ENCODE assay signal across 8 cellular contexts in genomic region chr12:57590892-57591566, GRCh38. TPM values are rescaled to one million over a fixed set of nuclear protein-coding genes. Genes with fewer than 3 reads are reported as not detected.
DNase-seq lines count a peak whose midpoint lies in the region; ATAC-seq and FAIRE-seq lines count a peak whose summit lies in the region.

PIP4K2C (plus strand) TSS chr12:57591192; CDS start chr12:57591290, 98 bp downstream.

- DNase-seq in DMS53 (lab: John Stamatoyannopoulos, UW) (peak; percentile 97), RCC 7860 (ENCODE audit: low spot score) (peak; percentile 57), fibroblast of gingiva (ENCODE audit: low read depth) (peak; percentile 22)
- peak; percentile 77 for DNase-seq in activated T-helper 1 cell treated with anti-CD3 and anti-CD28 coated beads, Interleukin-12 subunit alpha, Interleukin-12 subunit beta, Interleukin-2, Interleukin-4 antibody, amounts not matched to agents 30 ng/mL and 10 ng/mL and 1 ng/mL, durations not matched to agents 14 hours and 24 hours and 36 hours (ENCODE audit: low spot score)
- peak; percentile 49 to 79 (median 65) for DNase-seq in naive thymus-derived CD4-positive, alpha-beta T cell

- H3K36me3 Mint-ChIP-seq in IgD-negative memory B cell = peaks cover 5% of the 10 kb centered on the region
- peaks cover 10% of the 10 kb centered on the region for H3K36me3 Mint-ChIP-seq in activated T-helper 1 cell treated with anti-CD3 and anti-CD28 coated beads, Interleukin-12 subunit alpha, Interleukin-12 subunit beta, Interleukin-2, Interleukin-4 antibody, amounts not matched to agents 30 ng/mL and 10 ng/mL and 1 ng/mL, durations not matched to agents 14 hours and 24 hours and 36 hours (ENCODE audit: low read depth)
- peaks cover 0 to 10% (median 0%) of the 10 kb centered on the region in 5 donors for H3K36me3 Mint-ChIP-seq in naive thymus-derived CD4-positive, alpha-beta T cell
- peaks cover 9% of the 10 kb centered on the region for H3K36me3 Mint-ChIP-seq in stimulated activated memory B cell treated with anti-CD40 and anti-IgM and Interleukin-4, amounts not matched to agents 10 μg/mL and 1 μg/mL and 100 μg/mL, for 72 hours

- H3K4me1 Mint-ChIP-seq in IgD-negative memory B cell = peaks cover 16 to 21% (median 20%) of the 10 kb centered on the region in 3 donors
- peaks cover 31% of the 10 kb centered on the region for H3K4me1 Mint-ChIP-seq in activated T-helper 1 cell treated with anti-CD3 and anti-CD28 coated beads, Interleukin-12 subunit alpha, Interleukin-12 subunit beta, Interleukin-2, Interleukin-4 antibody, amounts not matched to agents 30 ng/mL and 10 ng/mL and 1 ng/mL, durations not matched to agents 14 hours and 24 hours and 36 hours (ENCODE audit: low read depth)
- H3K4me1 Mint-ChIP-seq in naive thymus-derived CD4-positive, alpha-beta T cell = peaks cover 24 to 35% (median 26%) of the 10 kb centered on the region in 7 donors
- peaks cover 24% of the 10 kb centered on the region for H3K4me1 Mint-ChIP-seq in stimulated activated memory B cell treated with anti-CD40 and anti-IgM and Interleukin-4, amounts not matched to agents 10 μg/mL and 1 μg/mL and 100 μg/mL, for 72 hours

- peak within 1 kb of the TSS; percentile 76 for H3K27ac ChIP-seq in naive thymus-derived CD4-positive, alpha-beta T cell (ENCODE audit: low read depth, low read length)

- ATAC-seq in GM21529 (IDR thresholded peaks at IDR 0.05; ENCODE audit: unreplicated experiment) = peak; percentile 96
- peak; percentile 95 for ATAC-seq in naive thymus-derived CD4-positive, alpha-beta T cell
- peak; percentile 98 for ATAC-seq in stimulated activated memory B cell treated with anti-CD40 and anti-IgM and Interleukin-4, amounts not matched to agents 10 μg/mL and 1 μg/mL and 100 μg/mL, for 72 hours

- CTCF ChIA-PET in naive thymus-derived CD4-positive, alpha-beta T cell (lab: Charles Lee) = interaction anchor here (0.6 to 1.1 kb wide), 3 partner anchors 8 to 70 kb away, joined by 3 to 4 read pairs (median 3); partner anchors contain the start of gene DDIT3

- intact Hi-C loops in activated T-helper 1 cell treated with anti-CD3 and anti-CD28 coated beads, Interleukin-12 subunit alpha, Interleukin-12 subunit beta, Interleukin-2, Interleukin-4 antibody, amounts not matched to agents 30 ng/mL and 10 ng/mL and 1 ng/mL, durations not matched to agents 14 hours and 24 hours and 36 hours (cut with micrococcal nuclease) = loop anchor here (1.0 to 5.0 kb wide), 7 partner anchors 8 to 114 kb away; partner anchors contain the start of genes ARHGAP9, DCTN2, DTX3 and MBD6
- intact Hi-C loops in naive thymus-derived CD4-positive, alpha-beta T cell (cut with micrococcal nuclease) = loop anchor here (1.0 to 2.0 kb wide), 8 partner anchors 8 to 150 kb away; partner anchors contain the start of genes DCTN2 (in 2 of the 2), DTX3 (in 2 of the 2) and DDIT3 (in 1 of the 2)

- POLR2A ChIA-PET in naive thymus-derived CD4-positive, alpha-beta T cell (lab: Charles Lee) = interaction anchor here (0.7 to 1.9 kb wide), 14 partner anchors 11 to 1020 kb away, joined by 3 to 8 read pairs (median 4); partner anchors contain the start of genes DDIT3 and DTX3

- no peak for FAIRE-seq in RCC 7860 (lab: Jason Lieb, UNC)

- H3K27me3 ChIP-seq in naive thymus-derived CD4-positive, alpha-beta T cell (ENCODE audit: control insufficient read depth in 2 of 2, insufficient read depth in 2 of 2, low read length in 2 of 2) = no peaks in the 10 kb centered on the region

- H3K27me3 Mint-ChIP-seq in IgD-negative memory B cell = no peaks in the 10 kb centered on the region
- H3K27me3 Mint-ChIP-seq in activated T-helper 1 cell treated with anti-CD3 and anti-CD28 coated beads, Interleukin-12 subunit alpha, Interleukin-12 subunit beta, Interleukin-2, Interleukin-4 antibody, amounts not matched to agents 30 ng/mL and 10 ng/mL and 1 ng/mL, durations not matched to agents 14 hours and 24 hours and 36 hours (ENCODE audit: insufficient read depth) = no peaks in the 10 kb centered on the region
- H3K27me3 Mint-ChIP-seq in naive thymus-derived CD4-positive, alpha-beta T cell = peaks cover 0 to 1% (median 0%) of the 10 kb centered on the region in 5 donors
- no peaks in the 10 kb centered on the region for H3K27me3 Mint-ChIP-seq in stimulated activated memory B cell treated with anti-CD40 and anti-IgM and Interleukin-4, amounts not matched to agents 10 μg/mL and 1 μg/mL and 100 μg/mL, for 72 hours

- H3K9me3 Mint-ChIP-seq in IgD-negative memory B cell = no peaks in the 10 kb centered on the region
- H3K9me3 Mint-ChIP-seq in activated T-helper 1 cell treated with anti-CD3 and anti-CD28 coated beads, Interleukin-12 subunit alpha, Interleukin-12 subunit beta, Interleukin-2, Interleukin-4 antibody, amounts not matched to agents 30 ng/mL and 10 ng/mL and 1 ng/mL, durations not matched to agents 14 hours and 24 hours and 36 hours = no peaks in the 10 kb centered on the region
- H3K9me3 Mint-ChIP-seq in naive thymus-derived CD4-positive, alpha-beta T cell = no peaks in the 10 kb centered on the region
- no peaks in the 10 kb centered on the region for H3K9me3 Mint-ChIP-seq in stimulated activated memory B cell treated with anti-CD40 and anti-IgM and Interleukin-4, amounts not matched to agents 10 μg/mL and 1 μg/mL and 100 μg/mL, for 72 hours

- peak within 1 kb of the TSS in 2 of 3 donors; percentile 76 to 89 for H3K27ac Mint-ChIP-seq in IgD-negative memory B cell
- peak within 1 kb of the TSS; percentile 75 for H3K27ac Mint-ChIP-seq in activated T-helper 1 cell treated with anti-CD3 and anti-CD28 coated beads, Interleukin-12 subunit alpha, Interleukin-12 subunit beta, Interleukin-2, Interleukin-4 antibody, amounts not matched to agents 30 ng/mL and 10 ng/mL and 1 ng/mL, durations not matched to agents 14 hours and 24 hours and 36 hours
- peak within 1 kb of the TSS; percentile 79 to 94 (median 91) for H3K27ac Mint-ChIP-seq in naive thymus-derived CD4-positive, alpha-beta T cell
- H3K27ac Mint-ChIP-seq in stimulated activated memory B cell treated with anti-CD40 and anti-IgM and Interleukin-4, amounts not matched to agents 10 μg/mL and 1 μg/mL and 100 μg/mL, for 72 hours = peak within 1 kb of the TSS; percentile 81

- peaks cover 14 to 21% of the 10 kb centered on the region in 2 donors for H3K4me1 ChIP-seq in naive thymus-derived CD4-positive, alpha-beta T cell (ENCODE audit: control insufficient read depth in 2 of 2, insufficient read depth in 2 of 2, low read length in 2 of 2)

- peak within 1 kb of the TSS; percentile 83 for H3K4me3 ChIP-seq in naive thymus-derived CD4-positive, alpha-beta T cell (ENCODE audit: low read length)

- no peaks in the 10 kb centered on the region for H3K9me3 ChIP-seq in naive thymus-derived CD4-positive, alpha-beta T cell (ENCODE audit: control insufficient read depth in 2 of 3, low read length in 3 of 3)

- peaks cover 0 to 19% (median 1%) of the 10 kb centered on the region in 3 experiments for H3K36me3 ChIP-seq in naive thymus-derived CD4-positive, alpha-beta T cell (ENCODE audit: control insufficient read depth in 2 of 3, insufficient read depth in 3 of 3, low read length in 3 of 3)

- H3K4me3 Mint-ChIP-seq in IgD-negative memory B cell = peak within 1 kb of the TSS; percentile 83 to 95 (median 90)
- peak within 1 kb of the TSS; percentile 90 for H3K4me3 Mint-ChIP-seq in activated T-helper 1 cell treated with anti-CD3 and anti-CD28 coated beads, Interleukin-12 subunit alpha, Interleukin-12 subunit beta, Interleukin-2, Interleukin-4 antibody, amounts not matched to agents 30 ng/mL and 10 ng/mL and 1 ng/mL, durations not matched to agents 14 hours and 24 hours and 36 hours
- H3K4me3 Mint-ChIP-seq in naive thymus-derived CD4-positive, alpha-beta T cell = peak within 1 kb of the TSS; percentile 84 to 92 (median 89)
- peak within 1 kb of the TSS; percentile 90 for H3K4me3 Mint-ChIP-seq in stimulated activated memory B cell treated with anti-CD40 and anti-IgM and Interleukin-4, amounts not matched to agents 10 μg/mL and 1 μg/mL and 100 μg/mL, for 72 hours

RNA-seq across cellular contexts. Expression of gene PIP4K2C, which starts in this region (rescaled TPM):
- 15.5 TPM for polyA plus RNA-seq in IgD-negative memory B cell
- total RNA-seq in activated T-helper 1 cell treated with anti-CD3 and anti-CD28 coated beads, Interleukin-12 subunit alpha, Interleukin-12 subunit beta, Interleukin-2, Interleukin-4 antibody, amounts not matched to agents 30 ng/mL and 10 ng/mL and 1 ng/mL, durations not matched to agents 14 hours and 24 hours and 36 hours = 22.8 and 25.7 TPM in 2 replicates
- 10 to 100 TPM; 20.1 to 29.7 (median 21.9) TPM for total RNA-seq in naive thymus-derived CD4-positive, alpha-beta T cell
- polyA plus RNA-seq in naive thymus-derived CD4-positive, alpha-beta T cell = 10 to 100 TPM; 18.5 to 29.7 TPM

Comparison
In these comparisons a context has a peak if more than half of its experiments do, and no peak if none do; other contexts are left out.
1. Peak in every context shown above with its lines: DNase-seq, ATAC-seq, H3K4me3 ChIP-seq and H3K27ac ChIP-seq.
2. DNase-seq: peak in every context shown above with its lines; median percentile 97 in DMS53; 77 in activated T-helper 1 cell treated with anti-CD3 and anti-CD28 coated beads, Interleukin-12 subunit alpha, Interleukin-12 subunit beta, Interleukin-2, Interleukin-4 antibody, amounts not matched to agents 30 ng/mL and 10 ng/mL and 1 ng/mL, durations not matched to agents 14 hours and 24 hours and 36 hours; 65 in naive thymus-derived CD4-positive, alpha-beta T cell; 57 in RCC 7860; 22 in fibroblast of gingiva.